30 cellular contexts compared by ENCODE assay signal in genomic region chr17:10716218-10716617, GRCh38. TPM values are rescaled to one million over a fixed set of nuclear protein-coding genes. Genes with fewer than 3 reads are reported as not detected.
"Had no signal": no experiment of that assay in that cellular context is flagged by ENCODE, and none has a peak within 500 bp of the region (broad histone marks: within the 10 kb centered on the region; RNA-seq: fewer than 3 reads in every experiment).

No MANE protein-coding gene starts in this region.

- H3K9me3 ChIP-seq: ascending aorta, gastrocnemius medialis, psoas muscle, tibial nerve had no signal

- H3K27me3 ChIP-seq: ascending aorta, cardiac muscle cell, dorsolateral prefrontal cortex, gastrocnemius medialis, neural progenitor cell, tibial nerve had no signal

- H3K27me3 Mint-ChIP-seq: activated CD4-positive, alpha-beta memory T cell treated with anti-CD3 and anti-CD28 coated beads, Interleukin-2, amount 10 ng/mL, durations not matched to agents 7 days and 5 days; activated CD4-positive, alpha-beta T cell treated with anti-CD3 and anti-CD28 coated beads, Interleukin-2, amount 10 ng/mL, durations not matched to agents 7 days and 5 days; activated CD8-positive, alpha-beta memory T cell treated with anti-CD3 and anti-CD28 coated beads, Interleukin-2, amount 10 ng/mL, durations not matched to agents 7 days and 5 days; activated naive CD8-positive, alpha-beta T cell treated with anti-CD3 and anti-CD28 coated beads for 36 hours; effector memory CD8-positive, alpha-beta T cell; stimulated activated naive B cell treated with anti-CD40 and anti-IgM and Interleukin-4, amounts not matched to agents 10 μg/mL and 1 μg/mL and 100 μg/mL, for 72 hours had no signal

- H3K4me3 Mint-ChIP-seq: activated CD4-positive, alpha-beta memory T cell treated with anti-CD3 and anti-CD28 coated beads, Interleukin-2, amount 10 ng/mL, durations not matched to agents 7 days and 5 days; activated CD4-positive, alpha-beta T cell treated with anti-CD3 and anti-CD28 coated beads, Interleukin-2, amount 10 ng/mL, durations not matched to agents 7 days and 5 days; activated CD8-positive, alpha-beta memory T cell treated with anti-CD3 and anti-CD28 coated beads, Interleukin-2, amount 10 ng/mL, durations not matched to agents 7 days and 5 days; activated naive CD8-positive, alpha-beta T cell treated with anti-CD3 and anti-CD28 coated beads for 36 hours; brain; effector memory CD8-positive, alpha-beta T cell; mesothelial cell of epicardium; natural killer cell; neural progenitor cell; stimulated activated naive B cell treated with anti-CD40 and anti-IgM and Interleukin-4, amounts not matched to agents 10 μg/mL and 1 μg/mL and 100 μg/mL, for 72 hours; T-helper 2 cell treated with Interferon-gamma antibody and Interleukin-4, amounts not matched to agents 5 μg/mL and 100 μg/mL, for 36 hours had no signal

- H3K36me3 ChIP-seq: neural progenitor cell had no signal

- H3K4me1 ChIP-seq: ascending aorta, gastrocnemius medialis, neural progenitor cell, parathyroid adenoma, psoas muscle, tibial nerve had no signal

- ATAC-seq: activated CD8-positive, alpha-beta memory T cell treated with anti-CD3 and anti-CD28 coated beads, Interleukin-2, amount 10 ng/mL, durations not matched to agents 7 days and 5 days; effector memory CD8-positive, alpha-beta T cell; gastrocnemius medialis; left ventricle myocardium superior; natural killer cell; psoas muscle; stimulated activated naive B cell treated with anti-CD40 and anti-IgM and Interleukin-4, amounts not matched to agents 10 μg/mL and 1 μg/mL and 100 μg/mL, for 72 hours had no signal

- H3K9me3 Mint-ChIP-seq: activated CD4-positive, alpha-beta memory T cell treated with anti-CD3 and anti-CD28 coated beads, Interleukin-2, amount 10 ng/mL, durations not matched to agents 7 days and 5 days; activated CD4-positive, alpha-beta T cell treated with anti-CD3 and anti-CD28 coated beads, Interleukin-2, amount 10 ng/mL, durations not matched to agents 7 days and 5 days; activated naive CD8-positive, alpha-beta T cell treated with anti-CD3 and anti-CD28 coated beads for 36 hours; activated T-helper 2 cell treated with anti-CD3 and anti-CD28 coated beads, Interferon-gamma antibody, Interleukin-2, Interleukin-4, amounts not matched to agents 10 μg/mL and 5 μg/mL and 100 μg/mL, durations not matched to agents 14 hours and 24 hours and 36 hours; brain; effector memory CD8-positive, alpha-beta T cell; mesothelial cell of epicardium; natural killer cell; neural progenitor cell; stimulated activated naive B cell treated with anti-CD40 and anti-IgM and Interleukin-4, amounts not matched to agents 10 μg/mL and 1 μg/mL and 100 μg/mL, for 72 hours; T-helper 2 cell treated with Interferon-gamma antibody and Interleukin-4, amounts not matched to agents 5 μg/mL and 100 μg/mL, for 36 hours had no signal

- DNase-seq: activated CD4-positive, alpha-beta memory T cell treated with anti-CD3 and anti-CD28 coated beads, Interleukin-2, amount 10 ng/mL, durations not matched to agents 7 days and 5 days; activated CD4-positive, alpha-beta T cell treated with anti-CD3 and anti-CD28 coated beads, Interleukin-2, amount 10 ng/mL, durations not matched to agents 7 days and 5 days; activated CD4-positive, CD25-positive, alpha-beta regulatory T cell treated with anti-CD3 and anti-CD28 coated beads, Interleukin-2, amount 50 U/mL, for 72 hours; activated CD8-positive, alpha-beta memory T cell treated with anti-CD3 and anti-CD28 coated beads, Interleukin-2, amount 10 ng/mL, durations not matched to agents 7 days and 5 days; activated naive CD8-positive, alpha-beta T cell treated with anti-CD3 and anti-CD28 coated beads for 36 hours; activated T-cell treated with anti-CD3 and anti-CD28 coated beads, Interleukin-2, amount 50 U/mL, for 48 hours; dorsolateral prefrontal cortex; effector memory CD8-positive, alpha-beta T cell; erythroblast; gastrocnemius medialis; glutamatergic neuron; left ventricle myocardium superior; mammary epithelial cell; natural killer cell; occipital lobe; psoas muscle; stimulated activated CD4-positive, alpha-beta T cell treated with anti-CD3 and anti-CD28 coated beads, Interleukin-15, amount 100 ng/mL, for 24 hours; stimulated activated CD4-positive, alpha-beta T cell treated with anti-CD3 and anti-CD28 coated beads, Interleukin-2, amount 100 ng/mL, for 24 hours; stimulated activated naive B cell treated with anti-CD40 and anti-IgM and Interleukin-4, amounts not matched to agents 10 μg/mL and 1 μg/mL and 100 μg/mL, for 72 hours; WERI-Rb-1 had no signal

- H3K4me3 ChIP-seq: ascending aorta, cardiac muscle cell, coronary artery, dorsolateral prefrontal cortex, gastrocnemius medialis, neural progenitor cell, psoas muscle, tibial nerve had no signal

- H3K27ac ChIP-seq: ascending aorta, cardiac muscle cell, coronary artery, dorsolateral prefrontal cortex, gastrocnemius medialis, neural progenitor cell, parathyroid adenoma, psoas muscle, tibial nerve, WERI-Rb-1 had no signal

- H3K27ac Mint-ChIP-seq: activated CD4-positive, alpha-beta memory T cell treated with anti-CD3 and anti-CD28 coated beads, Interleukin-2, amount 10 ng/mL, durations not matched to agents 7 days and 5 days; activated CD4-positive, alpha-beta T cell treated with anti-CD3 and anti-CD28 coated beads, Interleukin-2, amount 10 ng/mL, durations not matched to agents 7 days and 5 days; activated CD8-positive, alpha-beta memory T cell treated with anti-CD3 and anti-CD28 coated beads, Interleukin-2, amount 10 ng/mL, durations not matched to agents 7 days and 5 days; activated naive CD8-positive, alpha-beta T cell treated with anti-CD3 and anti-CD28 coated beads for 36 hours; activated T-helper 2 cell treated with anti-CD3 and anti-CD28 coated beads, Interferon-gamma antibody, Interleukin-2, Interleukin-4, amounts not matched to agents 10 μg/mL and 5 μg/mL and 100 μg/mL, durations not matched to agents 14 hours and 24 hours and 36 hours; brain; effector memory CD8-positive, alpha-beta T cell; mesothelial cell of epicardium; natural killer cell; neural progenitor cell; stimulated activated naive B cell treated with anti-CD40 and anti-IgM and Interleukin-4, amounts not matched to agents 10 μg/mL and 1 μg/mL and 100 μg/mL, for 72 hours; T-helper 2 cell treated with Interferon-gamma antibody and Interleukin-4, amounts not matched to agents 5 μg/mL and 100 μg/mL, for 36 hours had no signal

- H3K4me1 Mint-ChIP-seq: activated CD4-positive, alpha-beta memory T cell treated with anti-CD3 and anti-CD28 coated beads, Interleukin-2, amount 10 ng/mL, durations not matched to agents 7 days and 5 days; activated CD4-positive, alpha-beta T cell treated with anti-CD3 and anti-CD28 coated beads, Interleukin-2, amount 10 ng/mL, durations not matched to agents 7 days and 5 days; activated CD8-positive, alpha-beta memory T cell treated with anti-CD3 and anti-CD28 coated beads, Interleukin-2, amount 10 ng/mL, durations not matched to agents 7 days and 5 days; brain; mesothelial cell of epicardium; natural killer cell; neural progenitor cell had no signal

RNA-seq across cellular contexts. Expression of gene ADPRM, which starts 18.8 kb away (rescaled TPM):
- total RNA-seq: ascending aorta had no signal
